ENCODE assay signal across 10 cellular contexts in the genomic region with DNA sequence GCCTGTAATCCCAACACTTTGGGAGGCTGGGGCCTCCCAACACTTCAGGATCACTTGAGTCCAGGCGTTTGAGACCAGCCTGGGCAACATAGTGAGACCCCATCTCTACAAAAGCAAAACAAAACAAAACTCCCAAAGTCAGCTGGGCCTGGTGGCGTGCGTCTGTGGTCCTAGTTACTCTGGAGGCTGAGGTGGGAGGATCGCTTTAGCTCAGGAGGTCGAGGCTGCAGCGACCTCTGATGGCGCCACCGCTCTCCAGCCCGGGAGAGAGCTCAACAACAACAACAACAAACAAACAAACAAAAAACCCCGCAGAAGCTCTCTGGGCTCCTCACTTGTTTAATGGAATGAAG. TPM values are rescaled to one million over a fixed set of nuclear protein-coding genes. Genes with fewer than 3 reads are reported as not detected.
DNase-seq lines count a peak whose midpoint lies in the region; ATAC-seq, FAIRE-seq and TF ChIP-seq lines count a peak whose summit lies in the region.
"Had no signal": no experiment of that assay in that cellular context is flagged by ENCODE, and none has a peak within 500 bp of the region (broad histone marks: within the 10 kb centered on the region; RNA-seq: fewer than 3 reads in every experiment).

No MANE protein-coding gene starts in this region.

- H3K79me1 ChIP-seq in IMR-90 (ENCODE audit: low read depth in 1 of 2, low read length in 2 of 2), result no peaks in the 10 kb centered on the region

- intact Hi-C loops in IMR-90 (cut with micrococcal nuclease) (no loop called here), esophagus muscularis mucosa (cut with DNase I) (no loop called here), ovary (cut with DNase I) (no loop called here)

- BruUV-seq in IMR-90 (replicated peaks; lab: Mats Ljungman, UMichigan), result no TSS peak

- H3K18ac ChIP-seq in IMR-90 (ENCODE audit: low read depth, low read length), result no peak overlapping the region

- no peak for DNase-seq in AG09319 (ENCODE audit: extremely low read depth, low read depth)
- no peak for DNase-seq in IMR-90
- no peak for DNase-seq in esophagus muscularis mucosa (ENCODE audit: extremely low spot score)
- no peak for DNase-seq in ovary
- DNase-seq in A172 (ENCODE audit: low spot score), result no peak
- no peak for DNase-seq in H54 (ENCODE audit: insufficient read length, low spot score)
- no peak for DNase-seq in NCI-H146 treated with DMSO at 0.1 percent for 48 hours (lab: John Stamatoyannopoulos, UW; ENCODE audit: unreplicated experiment)
- DNase-seq: GOT3 had no signal

- H3K9ac ChIP-seq in IMR-90 (ENCODE audit: low read depth, low read length), result no peak overlapping the region

- no peak overlapping the region for H4K91ac ChIP-seq in IMR-90 (ENCODE audit: insufficient read depth, low read depth, low read length)

- no peak for FAIRE-seq in H54 (lab: Jason Lieb, UNC)

- no peak overlapping the region for H2BK5ac ChIP-seq in IMR-90 (ENCODE audit: low read depth, low read length, poor library complexity, severe bottlenecking)

- H3K27me3 ChIP-seq in IMR-90 (ENCODE audit: control insufficient read depth, insufficient read depth, low read length) (no peaks in the 10 kb centered on the region), esophagus muscularis mucosa (peaks cover 0 to 66% (median 24%) of the 10 kb centered on the region in 4 donors), ovary (no peaks in the 10 kb centered on the region)

- H4K8ac ChIP-seq in IMR-90 (ENCODE audit: low read depth in 2 of 2, low read length in 2 of 2), result peak overlapping the region in 1 of 2 experiments; percentile 2; a peak in 1 of 4 replicates

- H3K4me2 ChIP-seq in IMR-90 (ENCODE audit: low read depth, low read length), result peak overlapping the region; percentile 40

- peak; percentile 10 for TF ChIP-seq CTCF in AG09319 (IDR thresholded peaks at IDR 0.05; ENCODE audit: low read depth, low read length)
- no peak for TF ChIP-seq CTCF in IMR-90 (conservative IDR thresholded peaks at IDR 0.05; ENCODE audit: low read depth, low read length)
- no peak for TF ChIP-seq CTCF in esophagus muscularis mucosa (IDR thresholded peaks at IDR 0.05)
- no peak for TF ChIP-seq CTCF in ovary (IDR thresholded peaks at IDR 0.05)

- no peak overlapping the region for H2AK9ac ChIP-seq in IMR-90 (replicated peaks; ENCODE audit: low read depth, low read length, poor library complexity)

- no peak; the same call in 1 of the 2 replicates for ATAC-seq in IMR-90 (ENCODE audit: low read depth)
- no peak for ATAC-seq in HG03196 (IDR thresholded peaks at IDR 0.05; ENCODE audit: unreplicated experiment)

- POLR2A ChIA-PET in IMR-90 (lab: Charles Lee; ENCODE audit: unreplicated experiment), result no interaction called here

- no peak for TF ChIP-seq RAD21 in IMR-90 (IDR thresholded peaks at IDR 0.05; ENCODE audit: low read length)

- peak overlapping the region; percentile 81 for H2AFZ ChIP-seq in IMR-90 (replicated peaks; ENCODE audit: low read length, poor library complexity)

- no peak overlapping the region for H3K14ac ChIP-seq in IMR-90 (replicated peaks; ENCODE audit: low read depth, low read length)

- H2AK5ac ChIP-seq in IMR-90 (ENCODE audit: low read depth, low read length), result no peak overlapping the region

- H2BK120ac ChIP-seq in IMR-90 (ENCODE audit: low read depth, low read length), result no peak overlapping the region

- no peak overlapping the region for H2BK15ac ChIP-seq in IMR-90 (ENCODE audit: low read depth, low read length)

- WGBS in IMR-90 (ENCODE audit: extremely low coverage in 2 of 2, insufficient read length in 1 of 2), 2 experiments, result no CpG with 5 or more reads among the region's 10 CpGs
- WGBS in esophagus muscularis mucosa, result 24% methylated on average over 6 of the region's 10 CpGs
- 9 to 16% (median 14%) methylated on average over 10 of the region's 10 CpGs for WGBS in ovary, 3 donors

- H3K4ac ChIP-seq in IMR-90 (ENCODE audit: low read depth, low read length), result no peak overlapping the region

- no peaks in the 10 kb centered on the region for H4K20me1 ChIP-seq in IMR-90 (ENCODE audit: insufficient read depth, low read length)

- in situ Hi-C loops in IMR-90 (cut with MboI; ENCODE audit: low sequenced_read_pairs), result no loop called here

- no peak for TF ChIP-seq EP300 in esophagus muscularis mucosa (IDR thresholded peaks at IDR 0.05)
- TF ChIP-seq EP300 in ovary (IDR thresholded peaks at IDR 0.05), result no peak

- no peak overlapping the region for H3K23ac ChIP-seq in IMR-90 (ENCODE audit: low read depth, low read length)

- dilution Hi-C loops in IMR-90 (cut with HindIII; ENCODE audit: low sequenced_read_pairs, unreplicated experiment), result no loop called here

- H3K27ac ChIP-seq in IMR-90 (ENCODE audit: insufficient read depth, low read length), result no peak overlapping the region
- H3K27ac ChIP-seq in esophagus muscularis mucosa (replicated peaks in 1 of 4), result no peak overlapping the region
- no peak overlapping the region for H3K27ac ChIP-seq in ovary
- H3K27ac ChIP-seq: RWPE1 had no signal

- CTCF ChIA-PET in IMR-90 (lab: Yijun Ruan, JAX), result interaction anchor here (0.6 to 1.3 kb wide), 3 partner anchors 9 to 832 kb away, joined by 3 to 4 read pairs (median 3); no protein-coding TSS in a partner anchor

- H3K4me1 ChIP-seq in IMR-90 (ENCODE audit: control insufficient read depth, insufficient read depth, low read length) (no peaks in the 10 kb centered on the region), esophagus muscularis mucosa (peaks cover 10 to 18% (median 15%) of the 10 kb centered on the region in 4 donors), ovary (ENCODE audit: insufficient read depth) (peaks cover 3% of the 10 kb centered on the region)

- H3K56ac ChIP-seq in IMR-90 (ENCODE audit: extremely low read depth, insufficient read depth, low read length), result no peak overlapping the region

- peaks cover 3% of the 10 kb centered on the region for H3K9me3 ChIP-seq in IMR-90 (ENCODE audit: control insufficient read depth, insufficient read depth, low read length)
- peaks cover 0 to 6% (median 2%) of the 10 kb centered on the region in 4 donors for H3K9me3 ChIP-seq in esophagus muscularis mucosa
- no peaks in the 10 kb centered on the region for H3K9me3 ChIP-seq in ovary

- H4K5ac ChIP-seq in IMR-90 (ENCODE audit: low read depth, low read length), result no peak overlapping the region

- TF ChIP-seq POLR2A in IMR-90 (IDR thresholded peaks at IDR 0.05; ENCODE audit: low read depth, low read length) (no peak), esophagus muscularis mucosa (IDR thresholded peaks at IDR 0.05; ENCODE audit: low read depth) (no peak), ovary (IDR thresholded peaks at IDR 0.05) (no peak), H54 (IDR thresholded peaks at IDR 0.05; ENCODE audit: low read depth, low read length) (no peak)

- H3K36me3 ChIP-seq in IMR-90 (ENCODE audit: control insufficient read depth, insufficient read depth, low read length), result no peaks in the 10 kb centered on the region
- H3K36me3 ChIP-seq in esophagus muscularis mucosa, result no peaks in the 10 kb centered on the region
- no peaks in the 10 kb centered on the region for H3K36me3 ChIP-seq in ovary

- no peaks in the 10 kb centered on the region for H3K9me1 ChIP-seq in IMR-90 (ENCODE audit: insufficient read depth, low read length)

- peak overlapping the region; percentile 37 for H3K4me3 ChIP-seq in IMR-90 (ENCODE audit: insufficient read depth, low read depth, low read length)
- peak overlapping the region; percentile 44 to 62 (median 51) for H3K4me3 ChIP-seq in esophagus muscularis mucosa
- H3K4me3 ChIP-seq in ovary, result peak overlapping the region; percentile 39

- no peak overlapping the region for H2BK20ac ChIP-seq in IMR-90 (ENCODE audit: low read depth, low read length)

TF ChIP-seq in IMR-90, 13 proteins besides CTCF, POLR2A, EP300 and RAD21:
- TF ChIP-seq RCOR1 (IDR thresholded peaks at IDR 0.05; ENCODE audit: insufficient replicate concordance, low read length), result no peak
- no peak for TF ChIP-seq MAZ (IDR thresholded peaks at IDR 0.05; ENCODE audit: borderline replicate concordance, low read depth, low read length)
- no peak for TF ChIP-seq BHLHE40 (IDR thresholded peaks at IDR 0.05; ENCODE audit: low read depth, low read length)
- TF ChIP-seq, protein P1, sequence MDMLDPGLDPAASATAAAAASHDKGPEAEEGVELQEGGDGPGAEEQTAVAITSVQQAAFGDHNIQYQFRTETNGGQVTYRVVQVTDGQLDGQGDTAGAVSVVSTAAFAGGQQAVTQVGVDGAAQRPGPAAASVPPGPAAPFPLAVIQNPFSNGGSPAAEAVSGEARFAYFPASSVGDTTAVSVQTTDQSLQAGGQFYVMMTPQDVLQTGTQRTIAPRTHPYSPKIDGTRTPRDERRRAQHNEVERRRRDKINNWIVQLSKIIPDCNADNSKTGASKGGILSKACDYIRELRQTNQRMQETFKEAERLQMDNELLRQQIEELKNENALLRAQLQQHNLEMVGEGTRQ (IDR thresholded peaks at IDR 0.05; ENCODE audit: low read depth, low read length), result no peak
- TF ChIP-seq FOS (IDR thresholded peaks at IDR 0.05; ENCODE audit: low read depth, low read length), result no peak
- TF ChIP-seq MAFK (IDR thresholded peaks at IDR 0.05; ENCODE audit: low read depth, low read length), result no peak
- TF ChIP-seq SMC3 (IDR thresholded peaks at IDR 0.05; ENCODE audit: low read depth, low read length), result no peak
- TF ChIP-seq NFE2L2 (IDR thresholded peaks at IDR 0.05; ENCODE audit: low read depth, low read length), result no peak

RNA-seq across cellular contexts. Expression of gene ACOT12, which starts 0.5 kb away (rescaled TPM):
- total RNA-seq in IMR-90 (2012; rRNA removed) (not detected in 2 replicates), esophagus muscularis mucosa (not detected), ovary (under 1 TPM in 1 of 7 donors, not detected in 6; 0.48 TPM)
- polyA plus RNA-seq in IMR-90 (2012; rRNA removed) (not detected in 2 replicates), ovary (not detected)
- not detected in 2 replicates for polyA plus RNA-seq in IMR-90 (2012; cell fraction: cytosol; rRNA removed)
- 0.08 TPM in 1 of 2 replicates, not detected in the other for polyA plus RNA-seq in IMR-90 (2012; cell fraction: nucleus; rRNA removed; ENCODE audit: low replicate concordance)
- total RNA-seq in A172 (2014; rRNA removed; shearing (Covaris generic)), result not detected in 2 replicates
